13 cellular contexts compared by ENCODE assay signal in the genomic region with DNA sequence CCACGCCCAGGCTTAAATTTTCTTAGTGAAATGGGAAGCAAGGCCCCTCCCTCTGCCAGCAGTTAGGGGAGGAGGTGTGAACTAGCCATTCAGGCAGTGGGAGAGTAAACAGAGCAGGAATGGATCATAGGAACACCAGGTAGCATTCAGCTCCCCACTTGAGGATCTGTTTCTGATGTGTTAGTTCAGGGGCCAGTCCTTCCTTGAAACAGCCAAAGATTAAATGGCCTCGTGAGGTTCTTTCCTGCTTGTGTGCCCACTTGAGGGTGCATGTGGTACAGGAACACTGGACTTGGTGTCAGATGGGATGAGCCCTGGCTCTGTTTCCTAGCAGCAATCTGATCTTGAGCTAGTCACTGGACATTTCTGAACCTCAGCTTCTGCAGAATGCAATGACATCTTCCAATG. TPM values are rescaled to one million over a fixed set of nuclear protein-coding genes. Genes with fewer than 3 reads are reported as not detected.
DNase-seq lines count a peak whose midpoint lies in the region; ATAC-seq, FAIRE-seq and TF ChIP-seq lines count a peak whose summit lies in the region.
"Had no signal": no experiment of that assay in that cellular context is flagged by ENCODE, and none has a peak within 500 bp of the region (broad histone marks: within the 10 kb centered on the region; RNA-seq: fewer than 3 reads in every experiment).

No MANE protein-coding gene starts in this region.

- TF ChIP-seq CTCF in cardiac muscle cell (IDR thresholded peaks at IDR 0.05; ENCODE audit: low read depth, low read length) (no peak), left ventricle myocardium inferior (IDR thresholded peaks at IDR 0.05; ENCODE audit: borderline replicate concordance) (no peak), RWPE1 (conservative IDR thresholded peaks at IDR 0.05; ENCODE audit: low read depth) (no peak), esophagus squamous epithelium (IDR thresholded peaks at IDR 0.05) (no peak), transverse colon (IDR thresholded peaks at IDR 0.05) (no peak)

- H3K27ac ChIP-seq in cardiac muscle cell, result peak overlapping the region; percentile 54
- H3K27ac ChIP-seq in left ventricle myocardium inferior (replicated peaks), result no peak overlapping the region
- peak overlapping the region; percentile 96 for H3K27ac ChIP-seq in RWPE1
- H3K27ac ChIP-seq in esophagus squamous epithelium, result peak overlapping the region; percentile 74 to 86 (median 80)
- H3K27ac ChIP-seq in transverse colon, result peak overlapping the region; percentile 61 to 86 (median 74)

- in situ Hi-C loops in transverse colon (cut with MboI; ENCODE audit: low pct_ligation_motif_present in 1 of 4, low pct_unique_long_range_greater_than_20kb in 1 of 4, low sequenced_read_pairs in 3 of 4), result no loop called here

- no peaks in the 10 kb centered on the region for H3K4me1 ChIP-seq in cardiac muscle cell (ENCODE audit: low read depth)
- H3K4me1 ChIP-seq in left ventricle myocardium inferior, result peaks cover 2% of the 10 kb centered on the region
- peaks cover 11 to 39% (median 18%) of the 10 kb centered on the region in 3 donors for H3K4me1 ChIP-seq in esophagus squamous epithelium
- H3K4me1 ChIP-seq in transverse colon, result peaks cover 0 to 43% (median 13%) of the 10 kb centered on the region in 4 donors

- DNase-seq in cardiac muscle cell (ENCODE audit: low read depth in 1 of 2, low spot score in 1 of 2) (no peak), left ventricle myocardium inferior (no peak), RWPE1 (ENCODE audit: low spot score) (peak; percentile 47), esophagus squamous epithelium (lab: John Stamatoyannopoulos, UW) (no peak), transverse colon (peak; percentile 26), GM19239 (ENCODE audit: insufficient read length, low spot score) (no peak)
- DNase-seq: COR-L47, HFFc6, naive B cell, NCI-H2227 treated with DMSO at 0.1 percent for 48 hours had no signal

- intact Hi-C loops in left ventricle myocardium inferior (cut with micrococcal nuclease) (no loop called here), esophagus squamous epithelium (cut with DNase I) (no loop called here), transverse colon (cut with DNase I; ENCODE audit: low total_unique reads) (no loop called here)

- no peak for FAIRE-seq in GM19239 (lab: Jason Lieb, UNC)
- FAIRE-seq: endometrium had no signal

- H3K4me3 ChIP-seq in cardiac muscle cell (no peak overlapping the region), left ventricle myocardium inferior (no peak overlapping the region), esophagus squamous epithelium (no peak overlapping the region), transverse colon (no peak overlapping the region)

- H3K27me3 ChIP-seq in cardiac muscle cell, result no peaks in the 10 kb centered on the region
- H3K27me3 ChIP-seq in left ventricle myocardium inferior (ENCODE audit: low read depth), result no peaks in the 10 kb centered on the region
- H3K27me3 ChIP-seq in esophagus squamous epithelium, result no peaks in the 10 kb centered on the region
- H3K27me3 ChIP-seq in transverse colon, result no peaks in the 10 kb centered on the region

- peaks cover 11% of the 10 kb centered on the region for H3K36me3 ChIP-seq in cardiac muscle cell
- H3K36me3 ChIP-seq in left ventricle myocardium inferior, result peaks cover 66% of the 10 kb centered on the region
- peaks cover 0 to 77% (median 4%) of the 10 kb centered on the region in 3 donors for H3K36me3 ChIP-seq in esophagus squamous epithelium
- H3K36me3 ChIP-seq in transverse colon, result peaks cover 0 to 4% (median 0%) of the 10 kb centered on the region in 4 donors

- POLR2A ChIA-PET in RWPE1 (lab: Yijun Ruan, JAX; ENCODE audit: low non-redundant PET), result interaction anchor here (1.7 kb wide), 1 partner anchor 28 kb away, joined by 4 read pairs; no protein-coding TSS in a partner anchor

- no peak for TF ChIP-seq POLR2A in esophagus squamous epithelium (IDR thresholded peaks at IDR 0.05)
- TF ChIP-seq POLR2A in transverse colon (IDR thresholded peaks at IDR 0.05), result no peak

- WGBS in esophagus squamous epithelium, 2 donors, result 57% methylated on average over 1 of the region's 2 CpGs; no CpG with 5 or more reads in 1 of the 2 donors
- WGBS in transverse colon (ENCODE audit: low coverage in 1 of 2), 2 donors, result 53% methylated on average over 2 of the region's 2 CpGs; no CpG with 5 or more reads in 1 of the 2 donors

- ATAC-seq in HG02642 (IDR thresholded peaks at IDR 0.05; ENCODE audit: poor library complexity, unreplicated experiment), result no peak
- ATAC-seq in GM19397 (IDR thresholded peaks at IDR 0.05; ENCODE audit: unreplicated experiment), result no peak

- CTCF ChIA-PET in RWPE1 (lab: Yijun Ruan, JAX), result no interaction called here

- H3K9me3 ChIP-seq in cardiac muscle cell (ENCODE audit: low read depth), result no peaks in the 10 kb centered on the region
- no peaks in the 10 kb centered on the region for H3K9me3 ChIP-seq in left ventricle myocardium inferior (replicated peaks)
- H3K9me3 ChIP-seq in esophagus squamous epithelium, result no peaks in the 10 kb centered on the region
- H3K9me3 ChIP-seq in transverse colon, result no peaks in the 10 kb centered on the region

- no peak for TF ChIP-seq EP300 in transverse colon (IDR thresholded peaks at IDR 0.05; ENCODE audit: low read depth)

RNA-seq across cellular contexts. Expression of a gene that starts 21.2 kb away (rescaled TPM):
- 22.4 and 39.4 TPM in 2 replicates for total RNA-seq in cardiac muscle cell
- polyA plus RNA-seq in cardiac muscle cell, result 25.1 and 45.3 TPM in 2 replicates
- total RNA-seq in left ventricle myocardium inferior, result 23.5 TPM
- 10 to 100 TPM in 2 of 4 donors, 1 to 10 TPM in 2; 1.6 to 30.1 (median 7.3) TPM for total RNA-seq in esophagus squamous epithelium
- total RNA-seq in transverse colon, result 10 to 100 TPM; 10.3 to 54.8 (median 27.4) TPM

RNA-seq across cellular contexts. Expression of a gene that starts 29.2 kb away (rescaled TPM):
- total RNA-seq in cardiac muscle cell, result 45.2 and 55.7 TPM in 2 replicates
- polyA plus RNA-seq in cardiac muscle cell, result 37.2 and 45.6 TPM in 2 replicates
- 23.3 TPM for total RNA-seq in left ventricle myocardium inferior
- 10 to 100 TPM; 32.8 to 55.0 (median 40.3) TPM for total RNA-seq in esophagus squamous epithelium
- total RNA-seq in transverse colon, result 10 to 100 TPM; 64.3 to 97.3 (median 78.9) TPM

Comparison
In these comparisons a context has a peak if more than half of its experiments do, and no peak if none do; other contexts are left out.
1. DNase-seq: peak in RWPE1 (single experiment) and transverse colon (single experiment); none in cardiac muscle cell (0 of 2), left ventricle myocardium inferior (single experiment), esophagus squamous epithelium (single experiment) and GM19239 (single experiment).